ENCODE assay signal across 22 cellular contexts in the genomic region with DNA sequence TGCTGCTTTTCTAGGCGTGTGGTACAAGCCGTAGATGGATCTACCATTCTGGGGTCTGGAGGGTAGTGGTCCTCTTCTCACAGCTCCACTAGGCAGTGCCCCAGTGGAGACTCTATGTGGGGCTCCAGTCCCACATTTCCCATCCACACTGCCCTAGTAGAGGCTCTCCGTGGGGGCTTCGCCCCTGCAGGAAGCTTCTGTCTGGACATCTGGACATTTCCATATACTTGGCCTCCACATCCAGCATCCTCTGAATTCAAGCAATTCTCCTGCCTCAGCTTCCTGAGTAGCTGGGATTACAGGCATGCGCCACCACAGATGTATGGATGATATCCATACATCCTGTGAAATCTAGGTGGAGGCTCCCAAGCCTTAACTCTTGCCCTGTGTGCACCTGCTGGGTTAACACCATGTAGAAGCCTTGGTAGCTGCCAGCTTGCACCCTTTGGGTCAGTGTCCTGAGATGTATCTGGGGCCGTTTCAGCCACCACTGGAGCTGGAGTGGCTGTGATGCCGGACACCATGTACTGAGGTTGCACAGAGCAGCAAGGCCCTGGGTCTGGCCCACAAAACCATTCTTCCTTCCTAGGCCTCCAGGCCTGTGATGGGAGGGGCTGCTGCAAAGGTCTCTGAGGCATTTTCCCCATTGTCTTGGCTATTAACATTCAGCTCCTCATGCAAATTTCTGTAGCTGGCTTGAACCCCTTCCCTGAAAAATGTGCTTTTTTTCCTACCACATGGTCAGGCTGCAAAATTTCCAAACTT.
"Had no signal": no experiment of that assay in that cellular context is flagged by ENCODE, and none has a peak within 500 bp of the region (broad histone marks: within the 10 kb centered on the region; RNA-seq: fewer than 3 reads in every experiment).

No MANE protein-coding gene starts in this region.

- FAIRE-seq: bronchial epithelial cell, TTC549 had no signal

- H3K9me3 ChIP-seq: body of pancreas had no signal

- ATAC-seq: activated T-cell treated with anti-CD3 and anti-CD28 coated beads, Interleukin-2, amount 50 U/mL, for 72 hours; body of pancreas; T-cell had no signal

- H3K4me3 ChIP-seq: body of pancreas had no signal

- H3K27ac ChIP-seq: body of pancreas had no signal

- DNase-seq: activated CD4-positive, alpha-beta memory T cell treated with anti-CD3 and anti-CD28 coated beads, Interleukin-2, amount 10 ng/mL, durations not matched to agents 7 days and 5 days; activated CD4-positive, alpha-beta T cell treated with anti-CD3 and anti-CD28 coated beads, Interleukin-2, amount 50 U/mL, for 1 hour; activated CD4-positive, CD25-positive, alpha-beta regulatory T cell; activated naive CD4-positive, alpha-beta T cell treated with anti-CD3 and anti-CD28 coated beads, Interleukin-2, amount 50 U/mL, for 16 hours; activated T-cell treated with anti-CD3 and anti-CD28 coated beads for 4 hours; activated T-cell treated with anti-CD3 and anti-CD28 coated beads, Interleukin-2, amount 50 U/mL, for 72 hours; aorta; body of pancreas; central memory CD4-positive, alpha-beta T cell; Karpas-422; MM.1S; NCI-H1105; NCI-H1436; NCI-H1694 treated with DMSO at 0.1 percent for 48 hours; NCI-H2029 treated with DMSO at 0.1 percent for 48 hours; NCI-H510A treated with DMSO at 0.1 percent for 48 hours; SIG-M5; T-cell; T-helper 2 cell; T1000 had no signal

- H3K27ac Mint-ChIP-seq: activated CD4-positive, alpha-beta memory T cell treated with anti-CD3 and anti-CD28 coated beads, Interleukin-2, amount 10 ng/mL, durations not matched to agents 7 days and 5 days; T-cell had no signal

- H3K4me1 ChIP-seq: body of pancreas had no signal

- H3K27me3 Mint-ChIP-seq: activated CD4-positive, alpha-beta memory T cell treated with anti-CD3 and anti-CD28 coated beads, Interleukin-2, amount 10 ng/mL, durations not matched to agents 7 days and 5 days; T-cell had no signal

- H3K27me3 ChIP-seq: body of pancreas had no signal

- H3K4me3 Mint-ChIP-seq: activated CD4-positive, alpha-beta memory T cell treated with anti-CD3 and anti-CD28 coated beads, Interleukin-2, amount 10 ng/mL, durations not matched to agents 7 days and 5 days; activated T-cell treated with anti-CD3 and anti-CD28 coated beads, Interleukin-2, amount 50 U/mL, for 72 hours had no signal
